ENCODE assay signal across 8 cellular contexts in the genomic region with DNA sequence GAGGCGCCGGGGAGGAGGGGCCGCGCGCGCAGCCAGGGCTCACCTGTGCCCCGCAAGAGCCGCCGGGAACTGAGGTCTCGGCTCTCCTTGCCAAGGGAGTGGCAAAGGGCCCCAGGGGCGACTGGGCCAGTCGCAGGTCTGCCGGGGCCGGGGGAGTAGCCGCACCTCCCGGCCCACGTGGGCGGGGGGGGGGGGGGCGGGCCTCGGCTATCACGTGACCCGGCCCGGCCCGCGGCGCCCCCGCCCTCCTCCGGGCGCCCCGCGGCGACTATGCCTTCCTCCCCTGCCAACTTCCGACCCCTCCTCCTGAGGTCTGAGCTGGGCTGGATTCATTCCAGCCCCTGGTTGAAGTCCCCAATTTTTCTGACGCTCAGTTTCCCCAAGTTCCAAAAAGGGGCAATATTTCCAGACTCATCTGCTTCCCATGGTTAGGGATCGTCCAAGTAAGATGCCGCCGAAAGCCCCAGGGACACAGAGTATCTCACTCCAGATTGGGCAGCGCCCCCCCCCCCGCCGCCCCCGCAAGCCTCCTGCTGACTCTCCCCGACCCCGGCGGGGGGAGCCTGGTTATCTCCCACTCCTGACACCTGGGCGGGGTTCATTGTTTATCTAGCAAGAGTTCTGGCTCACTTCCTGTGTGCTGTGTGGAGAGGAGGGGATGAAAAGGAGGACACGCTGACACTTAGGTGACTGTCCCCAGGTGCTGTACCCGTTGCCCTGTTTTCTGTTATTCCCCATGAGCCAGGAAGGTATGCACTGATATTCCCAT. TPM values are rescaled to one million over a fixed set of nuclear protein-coding genes. Genes with fewer than 3 reads are reported as not detected.
DNase-seq lines count a peak whose midpoint lies in the region; ATAC-seq, FAIRE-seq and TF ChIP-seq lines count a peak whose summit lies in the region.

A gene with protein sequence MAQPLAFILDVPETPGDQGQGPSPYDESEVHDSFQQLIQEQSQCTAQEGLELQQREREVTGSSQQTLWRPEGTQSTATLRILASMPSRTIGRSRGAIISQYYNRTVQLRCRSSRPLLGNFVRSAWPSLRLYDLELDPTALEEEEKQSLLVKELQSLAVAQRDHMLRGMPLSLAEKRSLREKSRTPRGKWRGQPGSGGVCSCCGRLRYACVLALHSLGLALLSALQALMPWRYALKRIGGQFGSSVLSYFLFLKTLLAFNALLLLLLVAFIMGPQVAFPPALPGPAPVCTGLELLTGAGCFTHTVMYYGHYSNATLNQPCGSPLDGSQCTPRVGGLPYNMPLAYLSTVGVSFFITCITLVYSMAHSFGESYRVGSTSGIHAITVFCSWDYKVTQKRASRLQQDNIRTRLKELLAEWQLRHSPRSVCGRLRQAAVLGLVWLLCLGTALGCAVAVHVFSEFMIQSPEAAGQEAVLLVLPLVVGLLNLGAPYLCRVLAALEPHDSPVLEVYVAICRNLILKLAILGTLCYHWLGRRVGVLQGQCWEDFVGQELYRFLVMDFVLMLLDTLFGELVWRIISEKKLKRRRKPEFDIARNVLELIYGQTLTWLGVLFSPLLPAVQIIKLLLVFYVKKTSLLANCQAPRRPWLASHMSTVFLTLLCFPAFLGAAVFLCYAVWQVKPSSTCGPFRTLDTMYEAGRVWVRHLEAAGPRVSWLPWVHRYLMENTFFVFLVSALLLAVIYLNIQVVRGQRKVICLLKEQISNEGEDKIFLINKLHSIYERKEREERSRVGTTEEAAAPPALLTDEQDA (minus strand): TSS at position 140 of the 769 bp plus-strand sequence. CDS start 1,923 bp downstream, outside the sequence.

- H3K27me3 ChIP-seq in HUES64 (ENCODE audit: insufficient read depth, low read length) (peaks cover 35% of the 10 kb centered on the region), pancreas (no peaks in the 10 kb centered on the region)

- FAIRE-seq in pancreas (lab: Jason Lieb, UNC) = no peak

- peak within 1 kb of the TSS; percentile 88 to 95 for H3K27ac Mint-ChIP-seq in activated naive CD4-positive, alpha-beta T cell treated with anti-CD3 and anti-CD28 coated beads, Interleukin-2, amount 50 U/mL, for 72 hours

- no peaks in the 10 kb centered on the region for H3K9me3 Mint-ChIP-seq in activated naive CD4-positive, alpha-beta T cell treated with anti-CD3 and anti-CD28 coated beads, Interleukin-2, amount 50 U/mL, for 72 hours

- peak within 1 kb of the TSS; percentile 82 for H3K9ac ChIP-seq in HUES64 (ENCODE audit: low read depth, low read length)

- in situ Hi-C loops in SK-MEL-5 (cut with HindIII; ENCODE audit: low pct_unique_long_range_greater_than_20kb, low sequenced_read_pairs) = no loop called here

- H3K4me1 ChIP-seq in HUES64 (ENCODE audit: insufficient read depth, low read length) (peaks cover 13% of the 10 kb centered on the region), pancreas (peaks cover 0 to 8% (median 8%) of the 10 kb centered on the region in 3 donors)

- intact Hi-C loops in cardiac septum (cut with DNase I) = loop anchor here (2.0 kb wide), 1 partner anchor 40 kb away; a partner anchor contains a TSS
- intact Hi-C loops in pancreas (cut with DNase I) = no loop called here

- H3K36me3 ChIP-seq in HUES64 (ENCODE audit: insufficient read depth, low read length) (peaks cover 9% of the 10 kb centered on the region), pancreas (peaks cover 0 to 7% (median 0%) of the 10 kb centered on the region in 3 donors)

- 3% methylated on average over 46 of the region's 47 CpGs for WGBS in HUES64
- WGBS in pancreas, 2 donors = 2 to 4% methylated on average over 20 to 40 of the region's 47 CpGs

- peak; percentile 36 to 49 for ATAC-seq in activated naive CD4-positive, alpha-beta T cell treated with anti-CD3 and anti-CD28 coated beads, Interleukin-2, amount 50 U/mL, for 72 hours
- ATAC-seq in pancreas (peak; percentile 69 to 79 (median 74)), HG03354 (IDR thresholded peaks at IDR 0.05; ENCODE audit: poor library complexity, severe bottlenecking, unreplicated experiment) (no peak)

- no peaks in the 10 kb centered on the region for H3K9me3 ChIP-seq in HUES64 (ENCODE audit: insufficient read depth, low read depth, low read length)
- no peaks in the 10 kb centered on the region for H3K9me3 ChIP-seq in pancreas

- peak within 1 kb of the TSS; percentile 88; the same call in 1 of the 2 replicates for H3K27ac ChIP-seq in HUES64 (ENCODE audit: low read depth, low read length)
- H3K27ac ChIP-seq in pancreas = peak within 1 kb of the TSS; percentile 46 to 77 (median 74)

- peaks cover 14 to 25% of the 10 kb centered on the region in 2 donors for H3K36me3 Mint-ChIP-seq in activated naive CD4-positive, alpha-beta T cell treated with anti-CD3 and anti-CD28 coated beads, Interleukin-2, amount 50 U/mL, for 72 hours

- TF ChIP-seq CTCF in pancreas (IDR thresholded peaks at IDR 0.05) = no peak

- DNase-seq in ELF-1 (ENCODE audit: low read depth, low spot score) (peak; percentile 79), SK-MEL-5 (ENCODE audit: low read depth, low spot score) (peak; percentile 77), cardiac septum (ENCODE audit: low spot score) (peak; percentile 83), pancreas (peak in 5 of 6 donors; percentile 68 to 84 (median 80)), NCI-H2029 treated with DMSO at 0.1 percent for 48 hours (lab: John Stamatoyannopoulos, UW) (no peak)
- peak; percentile 66 to 82 for DNase-seq in activated naive CD4-positive, alpha-beta T cell treated with anti-CD3 and anti-CD28 coated beads, Interleukin-2, amount 50 U/mL, for 72 hours (ENCODE audit: low spot score in 2 of 2)

- H3K4me3 ChIP-seq in HUES64 (ENCODE audit: low read length) = peak within 1 kb of the TSS; percentile 84
- H3K4me3 ChIP-seq in pancreas = peak within 1 kb of the TSS; percentile 22 to 81 (median 56)

RNA-seq across cellular contexts. Expression of the gene that starts here (rescaled TPM):
- polyA plus RNA-seq in HUES64 (2013, experiment 1 of 2) = 41.5 TPM
- 47.3 TPM for polyA plus RNA-seq in HUES64 (2013, experiment 2 of 2)
- 281 and 299 TPM in 2 replicates for total RNA-seq in SK-MEL-5 (2014; rRNA removed; shearing (Covaris generic))
- polyA plus RNA-seq in SK-MEL-5 (2015; cell fraction: cytosol; rRNA removed) = 402 and 453 TPM in 2 replicates
- polyA plus RNA-seq in SK-MEL-5 (2015; cell fraction: nucleus; rRNA removed) = 824 and 934 TPM in 2 replicates
- total RNA-seq in activated naive CD4-positive, alpha-beta T cell treated with anti-CD3 and anti-CD28 coated beads, Interleukin-2, amount 50 U/mL, for 72 hours = 100 to 1,000 TPM; 165 to 233 TPM
- total RNA-seq in cardiac septum = 80.1 TPM
- 10 to 100 TPM; 15.6 to 49.9 (median 21.7) TPM for total RNA-seq in pancreas
- 10 to 100 TPM; 39.5 to 61.2 TPM for polyA plus RNA-seq in pancreas
